ENCODE assay signal across 23 cellular contexts in genomic region chr3:25479727-25480010, GRCh38. TPM values are rescaled to one million over a fixed set of nuclear protein-coding genes. Genes with fewer than 3 reads are reported as not detected.
DNase-seq lines count a peak whose midpoint lies in the region; ATAC-seq, FAIRE-seq and TF ChIP-seq lines count a peak whose summit lies in the region.
"Had no signal": no experiment of that assay in that cellular context is flagged by ENCODE, and none has a peak within 500 bp of the region (broad histone marks: within the 10 kb centered on the region; RNA-seq: fewer than 3 reads in every experiment).

No MANE protein-coding gene starts in this region.

- H3K9ac ChIP-seq in HepG2 (ENCODE audit: insufficient read depth, low read depth, low read length) = no peak overlapping the region
- H3K9ac ChIP-seq in astrocyte (ENCODE audit: low read length) = no peak overlapping the region

- no peak overlapping the region for H3K4me3 ChIP-seq in right lobe of liver
- H3K4me3 ChIP-seq in HepG2 (replicated peaks in 1 of 3; ENCODE audit: insufficient read depth in 1 of 3, low read depth in 2 of 3, low read length in 3 of 3) = no peak overlapping the region
- no peak overlapping the region for H3K4me3 ChIP-seq in astrocyte (ENCODE audit: insufficient read depth, low read depth, low read length)
- no peak overlapping the region for H3K4me3 ChIP-seq in mesodermal cell (ENCODE audit: extremely low read depth, insufficient read depth, low read length, poor library complexity, severe bottlenecking)
- H3K4me3 ChIP-seq: MG63 had no signal

- no TSS peak for BruUV-seq in HepG2 (replicated peaks; lab: Mats Ljungman, UMichigan)

- no peaks in the 10 kb centered on the region for H3K27me3 ChIP-seq in right lobe of liver
- H3K27me3 ChIP-seq in HepG2 (ENCODE audit: control insufficient read depth in 1 of 2, insufficient read depth in 2 of 2, low read length in 2 of 2) = no peaks in the 10 kb centered on the region
- H3K27me3 ChIP-seq in astrocyte (ENCODE audit: insufficient read depth, low read length) = no peaks in the 10 kb centered on the region
- H3K27me3 ChIP-seq: MG63 had no signal

- H3K27ac Mint-ChIP-seq in astrocyte (ENCODE audit: unreplicated experiment) = no peak overlapping the region
- H3K27ac Mint-ChIP-seq: CD4-positive, alpha-beta T cell; H9; IgD-negative memory B cell had no signal

- H3K79me2 ChIP-seq in HepG2 (ENCODE audit: insufficient read depth, low read length) = no peaks in the 10 kb centered on the region
- peaks cover 74% of the 10 kb centered on the region for H3K79me2 ChIP-seq in astrocyte (ENCODE audit: insufficient read depth, low read length)

- TF ChIP-seq EP300 in HepG2 (IDR thresholded peaks at IDR 0.05; ENCODE audit: low read depth in 2 of 2, low read length in 2 of 2) = no peak
- no peak for TF ChIP-seq EP300 in HepG2 (CRISPR knock-in tag; IDR thresholded peaks at IDR 0.05; ENCODE audit: borderline replicate concordance)

- H3K4me2 ChIP-seq in HepG2 (ENCODE audit: low read depth, low read length) = no peak overlapping the region
- H3K4me2 ChIP-seq in astrocyte (ENCODE audit: low read length) = no peak overlapping the region

- H3K27ac ChIP-seq in right lobe of liver (no peak overlapping the region), HepG2 (ENCODE audit: extremely low read length, insufficient read depth, low read length) (no peak overlapping the region), astrocyte (ENCODE audit: low read depth, low read length) (no peak overlapping the region), mesodermal cell (ENCODE audit: low read depth, low read length, severe bottlenecking) (peak overlapping the region; percentile 32)
- H3K27ac ChIP-seq: HL-60 had no signal

- peak; percentile 38 to 66 (median 54) for ATAC-seq in right lobe of liver
- ATAC-seq in HepG2 = no peak
- ATAC-seq in GM18511 (IDR thresholded peaks at IDR 0.05; ENCODE audit: unreplicated experiment) = no peak
- no peak for ATAC-seq in HG03108 (IDR thresholded peaks at IDR 0.05; ENCODE audit: unreplicated experiment)
- no peak for ATAC-seq in GM19328 (IDR thresholded peaks at IDR 0.05; ENCODE audit: unreplicated experiment)

- H3K36me3 ChIP-seq in right lobe of liver (peaks cover 0 to 3% (median 0%) of the 10 kb centered on the region in 4 donors), HepG2 (replicated peaks in 1 of 2; ENCODE audit: control insufficient read depth in 1 of 2, insufficient read depth in 2 of 2, low read length in 2 of 2) (no peaks in the 10 kb centered on the region), astrocyte (ENCODE audit: insufficient read depth, low read length) (no peaks in the 10 kb centered on the region), mesodermal cell (ENCODE audit: control insufficient read depth, insufficient read depth, low read length) (no peaks in the 10 kb centered on the region)
- H3K36me3 ChIP-seq: MG63 had no signal

- H3K4me1 ChIP-seq in right lobe of liver (peaks cover 0 to 14% (median 2%) of the 10 kb centered on the region in 4 donors), HepG2 (ENCODE audit: insufficient read depth, low read length) (no peaks in the 10 kb centered on the region), astrocyte (ENCODE audit: insufficient read depth, low read length) (peaks cover 50% of the 10 kb centered on the region), mesodermal cell (ENCODE audit: control insufficient read depth, insufficient read depth, low read length, poor library complexity, severe bottlenecking) (peaks cover 32% of the 10 kb centered on the region)

- no peak for FAIRE-seq in HepG2 (lab: Jason Lieb, UNC)
- FAIRE-seq in astrocyte (lab: Jason Lieb, UNC) = peak; percentile 63
- FAIRE-seq: A204.1 had no signal

- no peak for DNase-seq in right lobe of liver
- DNase-seq in HepG2 (ENCODE audit: low spot score) = no peak
- DNase-seq in astrocyte (ENCODE audit: low read depth) = no peak
- no peak for DNase-seq in COLO829 (ENCODE audit: low spot score)
- DNase-seq: CD4-positive, alpha-beta T cell; DMS153; GDM1; H9; Karpas-422; MG63; NCI-H1105 treated with DMSO at 0.1 percent for 48 hours; NCI-H1694 treated with DMSO at 0.1 percent for 48 hours; NCI-H510A treated with DMSO at 0.1 percent for 48 hours; NCI-H774; SHP77 had no signal

- 24% methylated on average over 1 of the region's 1 CpG for WGBS in right lobe of liver (ENCODE audit: insufficient coverage, low coverage, low lambda C conversion rate, missing lambda C conversion rate)
- WGBS in HepG2 (ENCODE audit: low lambda C conversion rate) = 6% methylated on average over 1 of the region's 1 CpG
- no CpG with 5 or more reads among the region's 1 CpG for WGBS in mesodermal cell (ENCODE audit: insufficient coverage in 2 of 2), 2 experiments

- TF ChIP-seq RAD21 in HepG2 (CRISPR knock-in tag; IDR thresholded peaks at IDR 0.05) = no peak

- intact Hi-C loops in right lobe of liver (cut with DNase I) = no loop called here
- intact Hi-C loops in HepG2 (cut with micrococcal nuclease; ENCODE audit: unreplicated experiment) = no loop called here

- H3K27me3 Mint-ChIP-seq in astrocyte (ENCODE audit: low read depth, unreplicated experiment) = no peaks in the 10 kb centered on the region

- POLR2A ChIA-PET in HepG2 (lab: Yijun Ruan, JAX) = no interaction called here

- no peaks in the 10 kb centered on the region for H3K9me3 Mint-ChIP-seq in astrocyte (ENCODE audit: unreplicated experiment)
- H3K9me3 Mint-ChIP-seq: CD4-positive, alpha-beta T cell; H9; IgD-negative memory B cell had no signal

- no peaks in the 10 kb centered on the region for H3K36me3 Mint-ChIP-seq in astrocyte (ENCODE audit: low read depth, unreplicated experiment)
- H3K36me3 Mint-ChIP-seq: IgD-negative memory B cell had no signal

- no peaks in the 10 kb centered on the region for H4K20me1 ChIP-seq in HepG2 (ENCODE audit: insufficient read depth, low read length)
- no peaks in the 10 kb centered on the region for H4K20me1 ChIP-seq in astrocyte (ENCODE audit: insufficient read depth, low read length)

- no peak overlapping the region for H3K4me3 Mint-ChIP-seq in astrocyte (ENCODE audit: unreplicated experiment)
- H3K4me3 Mint-ChIP-seq: CD4-positive, alpha-beta T cell; H9; IgD-negative memory B cell had no signal

- TF ChIP-seq CTCF in right lobe of liver (IDR thresholded peaks at IDR 0.05) (no peak), HepG2 (CRISPR knock-in tag; IDR thresholded peaks at IDR 0.05) (no peak), astrocyte (IDR thresholded peaks at IDR 0.05; ENCODE audit: insufficient read depth, low read depth, low read length) (no peak)

- H3K9me3 ChIP-seq in right lobe of liver = no peaks in the 10 kb centered on the region
- H3K9me3 ChIP-seq in HepG2 (ENCODE audit: low read length) = no peaks in the 10 kb centered on the region
- H3K9me3 ChIP-seq in astrocyte (ENCODE audit: insufficient read depth, low read depth, low read length) = no peaks in the 10 kb centered on the region
- no peaks in the 10 kb centered on the region for H3K9me3 ChIP-seq in mesodermal cell (ENCODE audit: control insufficient read depth, low read length)
- H3K9me3 ChIP-seq: MG63 had no signal

- in situ Hi-C loops in HepG2 (cut with HindIII; ENCODE audit: extremely low pct_ligation_motif_present, low pct_unique_long_range_greater_than_20kb) = no loop called here

- TF ChIP-seq POLR2A in right lobe of liver (IDR thresholded peaks at IDR 0.05) (no peak), HepG2 (IDR thresholded peaks at IDR 0.05; ENCODE audit: insufficient read depth in 1 of 2, low read depth in 2 of 2, low read length in 2 of 2) (no peak)

- CTCF ChIA-PET in HepG2 (lab: Yijun Ruan, JAX; ENCODE audit: low intra/inter-chr PET ratio, low total read pairs) = no interaction called here

- H2AFZ ChIP-seq in HepG2 (ENCODE audit: low read length) (no peak overlapping the region), astrocyte (ENCODE audit: low read depth, low read length) (no peak overlapping the region)

- peaks cover 13% of the 10 kb centered on the region for H3K4me1 Mint-ChIP-seq in astrocyte (ENCODE audit: low read depth, unreplicated experiment)
- H3K4me1 Mint-ChIP-seq: IgD-negative memory B cell had no signal

TF ChIP-seq in HepG2, 621 proteins besides CTCF, POLR2A, EP300 and RAD21 (continues in another document):
- TF ChIP-seq MXI1 (IDR thresholded peaks at IDR 0.05; ENCODE audit: borderline replicate concordance, low read depth, low read length) (no peak), NR0B2 (CRISPR knock-in tag; IDR thresholded peaks at IDR 0.05) (no peak)

RNA-seq across cellular contexts. Expression of gene RARB, which starts 51.6 kb away (rescaled TPM):
- 1 to 10 TPM; 1.2 to 2.8 (median 2.1) TPM for total RNA-seq in right lobe of liver
- total RNA-seq in HepG2 (2016; rRNA removed; fragmentation: Illumina TruSeq; extraction: Trizol) = not detected in 2 replicates
- total RNA-seq in HepG2 (2016; cell fraction: cytosol; rRNA removed; fragmentation: Illumina TruSeq; extraction: Trizol; ENCODE audit: low read depth) = not detected in 2 replicates
- total RNA-seq in HepG2 (2016; cell fraction: insoluble cytoplasmic fraction; rRNA removed; fragmentation: Illumina TruSeq; extraction: Trizol) = not detected in 2 replicates
- not detected in 2 replicates for total RNA-seq in HepG2 (2016; cell fraction: membrane; rRNA removed; fragmentation: Illumina TruSeq; extraction: Trizol)
- total RNA-seq in HepG2 (2016; cell fraction: nucleus; rRNA removed; fragmentation: Illumina TruSeq; extraction: Trizol) = not detected in 2 replicates
- polyA plus RNA-seq in HepG2 (2011; rRNA removed) = 0.16 TPM in 1 of 2 replicates, not detected in the other
- polyA plus RNA-seq in HepG2 (2011; cell fraction: cytosol; rRNA removed) = 0.04 TPM in 1 of 2 replicates, not detected in the other
- polyA plus RNA-seq in HepG2 (2011; cell fraction: nucleus; rRNA removed) = 0.05 TPM in 1 of 2 replicates, not detected in the other
- polyA plus RNA-seq in HepG2 (2012) = 0.07 TPM in 1 of 2 replicates, not detected in the other
- not detected in 2 replicates for polyA plus RNA-seq in HepG2 (2016; cell fraction: cytosol; fragmentation: Illumina TruSeq; extraction: Trizol; ENCODE audit: low read depth)
- polyA plus RNA-seq in HepG2 (2016; cell fraction: insoluble cytoplasmic fraction; fragmentation: Illumina TruSeq; extraction: Trizol; ENCODE audit: low read depth) = not detected in 2 replicates
- polyA plus RNA-seq in HepG2 (2016; cell fraction: membrane; fragmentation: Illumina TruSeq; extraction: Trizol; ENCODE audit: low read depth) = not detected in 2 replicates
- polyA plus RNA-seq in HepG2 (2016; cell fraction: nucleus; fragmentation: Illumina TruSeq; extraction: Trizol; ENCODE audit: insufficient read depth, low read depth) = not detected in 2 replicates
- not detected in 2 replicates for polyA minus RNA-seq in HepG2 (2011; rRNA and poly(A)+ RNA removed; ENCODE audit: low replicate concordance)
- polyA minus RNA-seq in HepG2 (2011; cell fraction: cytosol; rRNA and poly(A)+ RNA removed) = not detected in 2 replicates
- polyA minus RNA-seq in HepG2 (2011; cell fraction: nucleus; rRNA and poly(A)+ RNA removed) = 0.26 and 0.75 TPM in 2 replicates
- total RNA-seq in astrocyte = 0.27 and 0.29 TPM in 2 replicates
- 10.4 TPM for polyA plus RNA-seq in mesodermal cell (2013, experiment 1 of 2)
- 9.4 TPM for polyA plus RNA-seq in mesodermal cell (2013, experiment 2 of 2)
- total RNA-seq: CD4-positive, alpha-beta T cell; OCI-LY7 had no signal

Comparison
In these comparisons a context has a peak if more than half of its experiments do, and no peak if none do; other contexts are left out.
1. ATAC-seq: peak in right lobe of liver (4 of 4); none in HepG2 (single experiment), GM18511 (single experiment), HG03108 (single experiment) and GM19328 (single experiment).